ENCODE assay signal across 9 cellular contexts in genomic region chr20:19757973-19758887, GRCh38. TPM values are rescaled to one million over a fixed set of nuclear protein-coding genes. Genes with fewer than 3 reads are reported as not detected.
DNase-seq lines count a peak whose midpoint lies in the region; ATAC-seq, FAIRE-seq and TF ChIP-seq lines count a peak whose summit lies in the region.
"Had no signal": no experiment of that assay in that cellular context is flagged by ENCODE, and none has a peak within 500 bp of the region (broad histone marks: within the 10 kb centered on the region; RNA-seq: fewer than 3 reads in every experiment).

Gene RIN2 (plus strand): TSS chr20:19758258. CDS start chr20:19889602, 131,344 bp downstream.

- POLR2A ChIA-PET in activated B cell treated with CpG ODN at 0.5 μM for 24 hours (lab: Charles Lee) = interaction anchor here (0.6 kb wide), 1 partner anchor 54 kb away, joined by 3 read pairs; no protein-coding TSS in a partner anchor
- POLR2A ChIA-PET in naive thymus-derived CD4-positive, alpha-beta T cell (lab: Charles Lee) = no interaction called here

- no peak within 1 kb of the TSS for H3K27ac ChIP-seq in naive thymus-derived CD4-positive, alpha-beta T cell (ENCODE audit: low read depth, low read length)

- H3K36me3 ChIP-seq in naive thymus-derived CD4-positive, alpha-beta T cell (ENCODE audit: control insufficient read depth in 2 of 3, insufficient read depth in 3 of 3, low read length in 3 of 3) = no peaks in the 10 kb centered on the region

- no peaks in the 10 kb centered on the region for H3K27me3 ChIP-seq in naive thymus-derived CD4-positive, alpha-beta T cell (ENCODE audit: control insufficient read depth in 2 of 2, insufficient read depth in 2 of 2, low read length in 2 of 2)

- CTCF ChIA-PET in activated B cell treated with CpG ODN at 0.5 μM for 24 hours (lab: Charles Lee) = interaction anchor here (1.2 kb wide), 2 partner anchors 26 to 65 kb away, joined by 3 to 4 read pairs; no protein-coding TSS in a partner anchor
- CTCF ChIA-PET in naive thymus-derived CD4-positive, alpha-beta T cell (lab: Charles Lee) = no interaction called here

- ATAC-seq in activated B cell treated with CpG ODN at 0.5 μM for 24 hours (ENCODE audit: low read depth) = peak; percentile 62
- ATAC-seq in naive thymus-derived CD4-positive, alpha-beta T cell = peak; percentile 66

- FAIRE-seq in frontal cortex (lab: Jason Lieb, UNC) (no peak), urothelium cell line (lab: Jason Lieb, UNC) (peak; percentile 77)

- peak within 1 kb of the TSS; percentile 83 for H3K4me3 Mint-ChIP-seq in activated B cell treated with CpG ODN at 0.5 μM for 24 hours
- H3K4me3 Mint-ChIP-seq in naive thymus-derived CD4-positive, alpha-beta T cell = peak within 1 kb of the TSS in 7 of 10 donors; percentile 27 to 68 (median 34)

- H3K27ac Mint-ChIP-seq in activated B cell treated with CpG ODN at 0.5 μM for 24 hours = no peak within 1 kb of the TSS
- H3K27ac Mint-ChIP-seq in naive thymus-derived CD4-positive, alpha-beta T cell = no peak within 1 kb of the TSS

- TF ChIP-seq CTCF in activated B cell treated with CpG ODN at 0.5 μM for 24 hours (IDR thresholded peaks at IDR 0.05) = no peak

- DNase-seq in GM03348 (ENCODE audit: low spot score) = peak; percentile 97
- peak; percentile 47 for DNase-seq in NCI-H1436 treated with DMSO at 0.1 percent for 48 hours (lab: John Stamatoyannopoulos, UW)
- peak; percentile 21 for DNase-seq in activated B cell treated with CpG ODN at 0.5 μM for 24 hours
- peak; percentile 88 to 89 for DNase-seq in frontal cortex (ENCODE audit: low spot score in 2 of 2)
- DNase-seq in naive thymus-derived CD4-positive, alpha-beta T cell = peak in 1 of 9 donors; percentile 7
- DNase-seq in urothelium cell line (ENCODE audit: low spot score) = peak; percentile 93
- DNase-seq in middle frontal gyrus (ENCODE audit: extremely low spot score, low spot score) = no peak
- DNase-seq in NOMO-1 treated with DMSO at 0.1 percent for 48 hours (lab: John Stamatoyannopoulos, UW; ENCODE audit: unreplicated experiment) = no peak

- H3K9me3 Mint-ChIP-seq in activated B cell treated with CpG ODN at 0.5 μM for 24 hours = no peaks in the 10 kb centered on the region
- peaks cover 0 to 6% (median 0%) of the 10 kb centered on the region in 11 donors for H3K9me3 Mint-ChIP-seq in naive thymus-derived CD4-positive, alpha-beta T cell

- intact Hi-C loops in activated B cell treated with CpG ODN at 0.5 μM for 24 hours (cut with micrococcal nuclease) = loop anchor here (2.0 to 5.0 kb wide), 2 partner anchors 51 to 65 kb away; no protein-coding TSS in a partner anchor
- intact Hi-C loops in naive thymus-derived CD4-positive, alpha-beta T cell (cut with micrococcal nuclease) = no loop called here

- H3K4me3 ChIP-seq in naive thymus-derived CD4-positive, alpha-beta T cell (ENCODE audit: low read length) = no peak within 1 kb of the TSS

- peaks cover 38% of the 10 kb centered on the region for H3K27me3 Mint-ChIP-seq in activated B cell treated with CpG ODN at 0.5 μM for 24 hours
- peaks cover 27 to 53% (median 44%) of the 10 kb centered on the region in 5 donors for H3K27me3 Mint-ChIP-seq in naive thymus-derived CD4-positive, alpha-beta T cell

- no peaks in the 10 kb centered on the region for H3K4me1 ChIP-seq in naive thymus-derived CD4-positive, alpha-beta T cell (ENCODE audit: control insufficient read depth in 2 of 2, insufficient read depth in 2 of 2, low read length in 2 of 2)

- H3K4me1 Mint-ChIP-seq in activated B cell treated with CpG ODN at 0.5 μM for 24 hours = peaks cover 13% of the 10 kb centered on the region
- H3K4me1 Mint-ChIP-seq in naive thymus-derived CD4-positive, alpha-beta T cell = peaks cover 0 to 4% (median 0%) of the 10 kb centered on the region in 7 donors

- H3K9me3 ChIP-seq in naive thymus-derived CD4-positive, alpha-beta T cell (ENCODE audit: control insufficient read depth in 2 of 3, low read length in 3 of 3) = no peaks in the 10 kb centered on the region

- H3K36me3 Mint-ChIP-seq in activated B cell treated with CpG ODN at 0.5 μM for 24 hours (ENCODE audit: low read depth) = no peaks in the 10 kb centered on the region
- peaks cover 0 to 3% (median 0%) of the 10 kb centered on the region in 5 donors for H3K36me3 Mint-ChIP-seq in naive thymus-derived CD4-positive, alpha-beta T cell

RNA-seq across cellular contexts. Expression of gene RIN2, which starts in this region (rescaled TPM):
- 0.46 and 0.75 TPM in 2 replicates for total RNA-seq in activated B cell treated with CpG ODN at 0.5 μM for 24 hours
- total RNA-seq in frontal cortex = 9.0 TPM
- 10 to 100 TPM in 1 of 5 experiments, 1 to 10 TPM in 1, under 1 TPM in 2, not detected in 1; 0.57 to 20.8 (median 1.3) TPM for total RNA-seq in naive thymus-derived CD4-positive, alpha-beta T cell
- polyA plus RNA-seq in naive thymus-derived CD4-positive, alpha-beta T cell = not detected
- total RNA-seq: activated CD8-positive, alpha-beta memory T cell treated with anti-CD3 and anti-CD28 coated beads for 36 hours had no signal

Comparison
In these comparisons a context has a peak if more than half of its experiments do, and no peak if none do; other contexts are left out.
1. Peak in DNase-seq and ATAC-seq in activated B cell treated with CpG ODN at 0.5 μM for 24 hours; RNA of the gene not detected or under 1 TPM.
2. DNase-seq: peak in GM03348 (single experiment), NCI-H1436 treated with DMSO at 0.1 percent for 48 hours (single experiment), frontal cortex (2 of 2) and urothelium cell line (single experiment); none in middle frontal gyrus (single experiment) and NOMO-1 treated with DMSO at 0.1 percent for 48 hours (single experiment).